Comparison of ENCODE assay signal across 8 cellular contexts in genomic region chr2:212686285-212686895, GRCh38.
DNase-seq lines count a peak whose midpoint lies in the region; ATAC-seq, FAIRE-seq and TF ChIP-seq lines count a peak whose summit lies in the region.

No MANE protein-coding gene starts in this region.

- DNase-seq in A172 (ENCODE audit: low spot score), result peak; percentile 53
- peak; percentile 9 for DNase-seq in GM12892 (ENCODE audit: insufficient read length)
- DNase-seq in NCI-H2196 (lab: John Stamatoyannopoulos, UW; ENCODE audit: unreplicated experiment), result peak; percentile 53
- peak; percentile 29 to 44 for DNase-seq in activated CD4-positive, alpha-beta T cell treated with anti-CD3 and anti-CD28 coated beads for 24 hours (ENCODE audit: low read depth in 2 of 2)
- DNase-seq in dermis microvascular lymphatic vessel endothelial cell (ENCODE audit: low read depth in 2 of 2), result peak; percentile 41 to 57
- DNase-seq in lung microvascular endothelial cell (ENCODE audit: low read depth in 2 of 2), result peak; percentile 66 to 76
- DNase-seq in stimulated activated CD8-positive, alpha-beta memory T cell treated with anti-CD3 and anti-CD28 coated beads, Interleukin-15, amount 100 ng/mL, for 48 hours (ENCODE audit: low read depth in 2 of 2), result peak; percentile 14 to 17

- TF ChIP-seq POLR2A in GM12892 (IDR thresholded peaks at IDR 0.05; ENCODE audit: low read depth, low read length), result no peak

- FAIRE-seq in GM12892 (lab: Jason Lieb, UNC), result peak; percentile 87

- peak; percentile 71 for ATAC-seq in HG02981 (IDR thresholded peaks at IDR 0.05; ENCODE audit: unreplicated experiment)

Comparison
In these comparisons a context has a peak if more than half of its experiments do, and no peak if none do; other contexts are left out.
1. Peak in every context shown above with its lines: DNase-seq and ATAC-seq.
2. DNase-seq: peak in every context shown above with its lines; median percentile 71 in lung microvascular endothelial cell; 53 in A172; 53 in NCI-H2196; 49 in dermis microvascular lymphatic vessel endothelial cell; 36 in activated CD4-positive, alpha-beta T cell treated with anti-CD3 and anti-CD28 coated beads for 24 hours; 16 in stimulated activated CD8-positive, alpha-beta memory T cell treated with anti-CD3 and anti-CD28 coated beads, Interleukin-15, amount 100 ng/mL, for 48 hours; 9 in GM12892.